In genomic region chr6:139027620-139028182, GRCh38 we compare ENCODE assay signal across 9 cellular contexts. TPM values are rescaled to one million over a fixed set of nuclear protein-coding genes. Genes with fewer than 3 reads are reported as not detected.
A peak's percentile ranks its signal among the peaks of the same experiment; 100 is the strongest.
DNase-seq lines count a peak whose midpoint lies in the region; ATAC-seq, FAIRE-seq and TF ChIP-seq lines count a peak whose summit lies in the region.
"Had no signal": no experiment of that assay in that cellular context is flagged by ENCODE, and none has a peak within 500 bp of the region (broad histone marks: within the 10 kb centered on the region; RNA-seq: fewer than 3 reads in every experiment).

No MANE protein-coding gene starts in this region.

- DNase-seq in GM12892 (ENCODE audit: insufficient read length) (no peak), SHP77 treated with DMSO at 0.1 percent for 48 hours (lab: John Stamatoyannopoulos, UW) (peak; percentile 88), astrocyte of the hippocampus (ENCODE audit: low read depth, low spot score) (peak; percentile 52), kidney tubule cell (ENCODE audit: low spot score) (peak; percentile 67), MV-4-11 (lab: John Stamatoyannopoulos, UW) (no peak)
- no peak for DNase-seq in Jurkat, Clone E6-1 (ENCODE audit: low read depth, low spot score)
- peak; percentile 22 to 50 for DNase-seq in stimulated activated CD4-positive, alpha-beta T cell treated with anti-CD3 and anti-CD28 coated beads, Interleukin-4, amount 100 ng/mL, for 48 hours (ENCODE audit: low read depth in 2 of 2)

- H3K4me3 ChIP-seq in Jurkat, Clone E6-1 (ENCODE audit: low read length) = peak overlapping the region; percentile 92

- peak; percentile 96 for FAIRE-seq in GM12892 (lab: Jason Lieb, UNC)
- FAIRE-seq: endometrium had no signal

- peak; percentile 37; the same call in 1 of the 2 replicates for TF ChIP-seq POLR2A in GM12892 (IDR thresholded peaks at IDR 0.05; ENCODE audit: low read depth, low read length)

- no peak for ATAC-seq in HG03175 (IDR thresholded peaks at IDR 0.05; ENCODE audit: unreplicated experiment)

RNA-seq across cellular contexts. Expression of gene ABRACL, which starts 0.8 kb away (rescaled TPM):
- 129 TPM for polyA plus RNA-seq in GM12892 (2012; ENCODE audit: missing spikeins)
- polyA plus RNA-seq in Jurkat, Clone E6-1 (2012; ENCODE audit: insufficient read depth, insufficient read length) = 203 TPM

RNA-seq across cellular contexts. Expression of gene REPS1, which starts 39.6 kb away (rescaled TPM):
- polyA plus RNA-seq in GM12892 (2012; ENCODE audit: missing spikeins) = 32.1 TPM
- 58.5 TPM for polyA plus RNA-seq in Jurkat, Clone E6-1 (2012; ENCODE audit: insufficient read depth, insufficient read length)

Comparison
In these comparisons a context has a peak if more than half of its experiments do, and no peak if none do; other contexts are left out.
1. DNase-seq: peak in SHP77 treated with DMSO at 0.1 percent for 48 hours (single experiment), astrocyte of the hippocampus (single experiment), kidney tubule cell (single experiment) and stimulated activated CD4-positive, alpha-beta T cell treated with anti-CD3 and anti-CD28 coated beads, Interleukin-4, amount 100 ng/mL, for 48 hours (2 of 2); none in GM12892 (single experiment), Jurkat, Clone E6-1 (single experiment) and MV-4-11 (single experiment).